23 cellular contexts compared by ENCODE assay signal in genomic region chr11:131987703-131988102, GRCh38.
"Had no signal": no experiment of that assay in that cellular context is flagged by ENCODE, and none has a peak within 500 bp of the region (broad histone marks: within the 10 kb centered on the region; RNA-seq: fewer than 3 reads in every experiment).

No MANE protein-coding gene starts in this region.

- FAIRE-seq: endothelial cell of umbilical vein, frontal cortex, islet of Langerhans, pancreas, small intestine, TTC549 had no signal

- H3K9me3 ChIP-seq: esophagus squamous epithelium, pancreas, prostate gland, sigmoid colon, upper lobe of left lung had no signal

- H3K27ac ChIP-seq: esophagus squamous epithelium, pancreas, prostate gland, sigmoid colon, upper lobe of left lung, VCaP had no signal

- DNase-seq: activated CD4-positive, alpha-beta T cell treated with anti-CD3 and anti-CD28 coated beads for 4 hours; activated CD4-positive, alpha-beta T cell treated with anti-CD3 and anti-CD28 coated beads, Interleukin-2, amount 50 U/mL, for 4 hours; activated effector memory CD4-positive, alpha-beta T cell treated with Interleukin-2 at 50 U/mL for 16 hours; activated naive CD4-positive, alpha-beta T cell treated with Interleukin-2 at 50 U/mL for 16 hours; activated T-cell treated with anti-CD3 and anti-CD28 coated beads for 4 hours; anterior cingulate cortex; esophagus squamous epithelium; left cardiac atrium; naive thymus-derived CD8-positive, alpha-beta T cell; nucleus accumbens; pancreas; sigmoid colon; small intestine; stimulated activated CD4-positive, alpha-beta T cell treated with anti-CD3 and anti-CD28 coated beads, Interleukin-4, amount 100 ng/mL, for 24 hours; T-helper 9 cell; upper lobe of left lung had no signal

- H3K4me3 ChIP-seq: esophagus squamous epithelium, pancreas, prostate gland, sigmoid colon, upper lobe of left lung had no signal

- H3K27me3 ChIP-seq: esophagus squamous epithelium, pancreas, upper lobe of left lung had no signal

- ATAC-seq: naive thymus-derived CD8-positive, alpha-beta T cell; pancreas; stimulated activated effector memory CD8-positive, alpha-beta T cell treated with anti-CD3 and anti-CD28 coated beads, Interleukin-12 subunit alpha, Interleukin-12 subunit beta, amount 100 ng/mL, for 72 hours had no signal

- H3K4me1 ChIP-seq: esophagus squamous epithelium, pancreas, prostate gland, sigmoid colon, upper lobe of left lung had no signal

- H3K36me3 ChIP-seq: esophagus squamous epithelium, pancreas, prostate gland, sigmoid colon, upper lobe of left lung had no signal
